17 cellular contexts compared by ENCODE assay signal in genomic region chr5:107213025-107213424, GRCh38.
DNase-seq lines count a peak whose midpoint lies in the region; ATAC-seq, FAIRE-seq and TF ChIP-seq lines count a peak whose summit lies in the region.
"Had no signal": no experiment of that assay in that cellular context is flagged by ENCODE, and none has a peak within 500 bp of the region (broad histone marks: within the 10 kb centered on the region; RNA-seq: fewer than 3 reads in every experiment).

No MANE protein-coding gene starts in this region.

- FAIRE-seq in GM12892 (lab: Jason Lieb, UNC) = no peak

- no peaks in the 10 kb centered on the region for H3K27me3 ChIP-seq in right atrium auricular region
- H3K27me3 ChIP-seq: MG63 had no signal

- H3K4me1 ChIP-seq in right atrium auricular region = peaks cover 0 to 5% of the 10 kb centered on the region in 2 donors

- TF ChIP-seq POLR2A in GM12892 (IDR thresholded peaks at IDR 0.05; ENCODE audit: low read depth, low read length) = no peak

- POLR2A ChIA-PET in WTC11 (lab: Charles Lee) = no interaction called here

- H3K4me1 Mint-ChIP-seq in WTC11 = no peaks in the 10 kb centered on the region

- no peak overlapping the region for H3K27ac Mint-ChIP-seq in WTC11
- H3K27ac Mint-ChIP-seq: CD8-positive, alpha-beta T cell; T-helper 1 cell treated with Interleukin-12 subunit alpha and Interleukin-12 subunit beta and Interleukin-4 antibody, amounts not matched to agents 30 μg/mL and 1 μg/mL, for 36 hours had no signal

- no peaks in the 10 kb centered on the region for H3K9me3 ChIP-seq in right atrium auricular region
- H3K9me3 ChIP-seq: MG63 had no signal

- H3K36me3 Mint-ChIP-seq in WTC11 = no peaks in the 10 kb centered on the region
- H3K36me3 Mint-ChIP-seq: CD8-positive, alpha-beta T cell had no signal

- H3K36me3 ChIP-seq in right atrium auricular region = no peaks in the 10 kb centered on the region
- H3K36me3 ChIP-seq: MG63 had no signal

- no peak overlapping the region for H3K4me3 Mint-ChIP-seq in WTC11
- H3K4me3 Mint-ChIP-seq: CD8-positive, alpha-beta T cell; T-helper 1 cell treated with Interleukin-12 subunit alpha and Interleukin-12 subunit beta and Interleukin-4 antibody, amounts not matched to agents 30 μg/mL and 1 μg/mL, for 36 hours had no signal

- H3K27ac ChIP-seq in right atrium auricular region = peak overlapping the region; percentile 33 to 88
- H3K27ac ChIP-seq: KMS-11, SK-N-MC had no signal

- ATAC-seq in left ventricle myocardium superior = no peak
- ATAC-seq in WTC11 = peak; percentile 61
- ATAC-seq: CD8-positive, alpha-beta T cell; PC-3 had no signal

- intact Hi-C loops in left ventricle myocardium superior (cut with micrococcal nuclease) = no loop called here

- CTCF ChIA-PET in WTC11 (lab: Charles Lee) = interaction anchor here (0.9 kb wide), 1 partner anchor 35 kb away, joined by 4 read pairs; no protein-coding TSS in a partner anchor

- H3K27me3 Mint-ChIP-seq in WTC11 (ENCODE audit: low read depth) = no peaks in the 10 kb centered on the region

- TF ChIP-seq CTCF in right atrium auricular region (IDR thresholded peaks at IDR 0.05) (no peak), WTC11 (IDR thresholded peaks at IDR 0.05) (no peak)

- H3K9me3 Mint-ChIP-seq in WTC11 = no peaks in the 10 kb centered on the region
- H3K9me3 Mint-ChIP-seq: T-helper 1 cell treated with Interleukin-12 subunit alpha and Interleukin-12 subunit beta and Interleukin-4 antibody, amounts not matched to agents 30 μg/mL and 1 μg/mL, for 36 hours had no signal

- no peak overlapping the region for H3K4me3 ChIP-seq in right atrium auricular region
- H3K4me3 ChIP-seq: MG63, SK-N-MC had no signal

- no peak for DNase-seq in right atrium auricular region (ENCODE audit: low spot score)
- no peak for DNase-seq in left ventricle myocardium superior
- peak; percentile 21 for DNase-seq in M059J (ENCODE audit: low read depth)
- DNase-seq in WTC11 (ENCODE audit: low spot score) = no peak
- DNase-seq in retina = peak; percentile 40
- no peak for DNase-seq in D341Med (ENCODE audit: low spot score)
- DNase-seq in NCI-H524 (lab: John Stamatoyannopoulos, UW) = no peak
- no peak for DNase-seq in GM12892 (ENCODE audit: insufficient read length)
- DNase-seq: CD8-positive, alpha-beta T cell; DND-41; MG63; NCI-H510A; NK-92 treated with Interleukin-12 subunit alpha and Interleukin-12 subunit beta, amount 100 ng/mL, for 24 hours; PC-3 had no signal

TF ChIP-seq in WTC11, 78 proteins besides CTCF, POLR2A, EP300 and RAD21:
- no peak for TF ChIP-seq GRHL2 (CRISPR knock-in tag; IDR thresholded peaks at IDR 0.05; ENCODE audit: insufficient replicate concordance, severe bottlenecking)
- TF ChIP-seq SMAD3 (CRISPR knock-in tag; IDR thresholded peaks at IDR 0.05; ENCODE audit: borderline replicate concordance) = no peak
- no peak for TF ChIP-seq AFF4 (CRISPR knock-in tag; IDR thresholded peaks at IDR 0.05; ENCODE audit: borderline replicate concordance)

Comparison
In these comparisons a context has a peak if more than half of its experiments do, and no peak if none do; other contexts are left out.
1. DNase-seq: peak in M059J (single experiment) and retina (single experiment); none in right atrium auricular region (single experiment), left ventricle myocardium superior (single experiment), WTC11 (single experiment), D341Med (single experiment), NCI-H524 (0 of 2) and GM12892 (single experiment).